In genomic region chr3:170493712-170494182, GRCh38 we compare ENCODE assay signal across 15 cellular contexts.
A peak's percentile ranks its signal among the peaks of the same experiment; 100 is the strongest.
DNase-seq lines count a peak whose midpoint lies in the region; ATAC-seq, FAIRE-seq and TF ChIP-seq lines count a peak whose summit lies in the region.
"Had no signal": no experiment of that assay in that cellular context is flagged by ENCODE, and none has a peak within 500 bp of the region (broad histone marks: within the 10 kb centered on the region; RNA-seq: fewer than 3 reads in every experiment).

No MANE protein-coding gene starts in this region.

- CTCF ChIA-PET in activated CD8-positive, alpha-beta memory T cell treated with anti-CD3 and anti-CD28 coated beads, Interleukin-2, amount 10 ng/mL, durations not matched to agents 7 days and 5 days (lab: Charles Lee) = no interaction called here

- H3K14ac ChIP-seq in H9 (ENCODE audit: insufficient read depth, low read length) = no peak overlapping the region

- no peak overlapping the region for H2BK12ac ChIP-seq in H9 (ENCODE audit: insufficient read length, low read depth, low read length)

- H4K20me1 ChIP-seq in H9 (ENCODE audit: control insufficient read depth, insufficient read depth, insufficient read length) = no peaks in the 10 kb centered on the region

- H3K4me1 ChIP-seq in H9 (ENCODE audit: insufficient read depth, low read length) = no peaks in the 10 kb centered on the region; the same call in 1 of the 2 replicates
- H3K4me1 ChIP-seq: prostate gland had no signal

- no peak overlapping the region for H4K91ac ChIP-seq in H9 (ENCODE audit: insufficient read length, low read depth, low read length)

- no peak overlapping the region for H2AK5ac ChIP-seq in H9 (ENCODE audit: insufficient read length, low read length)

- H3K56ac ChIP-seq in H9 (ENCODE audit: insufficient read length, low read depth, low read length) = no peak overlapping the region

- no peak overlapping the region for H2BK5ac ChIP-seq in H9 (ENCODE audit: insufficient read length, low read length)

- ATAC-seq in left lobe of liver (peak; percentile 86), HG03097 (IDR thresholded peaks at IDR 0.05; ENCODE audit: low FRiP score, unreplicated experiment) (no peak)
- no peak for ATAC-seq in activated CD8-positive, alpha-beta memory T cell treated with anti-CD3 and anti-CD28 coated beads, Interleukin-2, amount 10 ng/mL, durations not matched to agents 7 days and 5 days
- ATAC-seq: stimulated activated naive CD8-positive, alpha-beta T cell treated with anti-CD3 and anti-CD28 coated beads, Interleukin-15, Interleukin-2, amounts not matched to agents 100 U/mL and 50 U/mL, for 24 hours had no signal

- H3K4me3 ChIP-seq in cardiac fibroblast (replicated peaks in 1 of 2; ENCODE audit: low read depth in 2 of 2, low read length in 2 of 2) = no peak overlapping the region
- H3K4me3 ChIP-seq: prostate gland had no signal

- H3K9me3 Mint-ChIP-seq in activated CD8-positive, alpha-beta memory T cell treated with anti-CD3 and anti-CD28 coated beads, Interleukin-2, amount 10 ng/mL, durations not matched to agents 7 days and 5 days (ENCODE audit: low read depth) = no peaks in the 10 kb centered on the region
- no peaks in the 10 kb centered on the region for H3K9me3 Mint-ChIP-seq in H9
- H3K9me3 Mint-ChIP-seq: activated CD4-positive, alpha-beta memory T cell treated with anti-CD3 and anti-CD28 coated beads, Interleukin-2, amount 10 ng/mL, durations not matched to agents 7 days and 5 days; CD4-positive, CD25-positive, alpha-beta regulatory T cell; IgD-negative memory B cell had no signal

- no peaks in the 10 kb centered on the region for H3K36me3 Mint-ChIP-seq in activated CD8-positive, alpha-beta memory T cell treated with anti-CD3 and anti-CD28 coated beads, Interleukin-2, amount 10 ng/mL, durations not matched to agents 7 days and 5 days
- no peaks in the 10 kb centered on the region for H3K36me3 Mint-ChIP-seq in H9 (ENCODE audit: insufficient read depth in 1 of 3, low read depth in 3 of 3)
- H3K36me3 Mint-ChIP-seq: CD4-positive, CD25-positive, alpha-beta regulatory T cell; IgD-negative memory B cell had no signal

- H2BK120ac ChIP-seq in H9 (ENCODE audit: low read depth, low read length, poor library complexity, severe bottlenecking) = no peak overlapping the region

- H3T11ph ChIP-seq in H9 (ENCODE audit: low read length) = no peak overlapping the region

- H3K23me2 ChIP-seq in H9 (ENCODE audit: insufficient read length, low read depth, low read length, poor library complexity, severe bottlenecking) = no peaks in the 10 kb centered on the region

- no peaks in the 10 kb centered on the region for H3K79me1 ChIP-seq in H9 (ENCODE audit: insufficient read depth, low read depth, low read length, poor library complexity, severe bottlenecking)

- WGBS in H9 (ENCODE audit: extremely low coverage, insufficient read length, low lambda C conversion rate) = no CpG with 5 or more reads among the region's 2 CpGs

- no peaks in the 10 kb centered on the region for H3K27me3 ChIP-seq in H9 (ENCODE audit: insufficient read depth, low read length)

- H4K5ac ChIP-seq in H9 (ENCODE audit: insufficient read length, low read depth, low read length) = no peak overlapping the region

- no peak overlapping the region for H3K23ac ChIP-seq in H9 (ENCODE audit: insufficient read length, low read depth, low read length)

- no peak overlapping the region for H2BK20ac ChIP-seq in H9 (ENCODE audit: low read depth, low read length, poor library complexity, severe bottlenecking)

- H3K27ac ChIP-seq in temporal lobe (ENCODE audit: low read depth, low read length) (peak overlapping the region; percentile 34), H9 (ENCODE audit: insufficient read length, low read depth, low read length) (no peak overlapping the region)

- no peak for TF ChIP-seq CTCF in cardiac fibroblast (IDR thresholded peaks at IDR 0.05; ENCODE audit: low read depth, low read length)
- no peak for TF ChIP-seq CTCF in H9 (conservative IDR thresholded peaks at IDR 0.05)

- H3K4ac ChIP-seq in H9 (ENCODE audit: low read depth, low read length) = no peak overlapping the region

- H3K9me3 ChIP-seq in H9 (ENCODE audit: control insufficient read depth, low read depth, low read length) = no peaks in the 10 kb centered on the region
- H3K9me3 ChIP-seq: prostate gland had no signal

- H4K8ac ChIP-seq in H9 (replicated peaks; ENCODE audit: insufficient read length, low read depth, low read length) = no peak overlapping the region

- H3K18ac ChIP-seq in H9 (ENCODE audit: insufficient read length, low read depth, low read length) = no peak overlapping the region

- H3K27ac Mint-ChIP-seq in activated CD8-positive, alpha-beta memory T cell treated with anti-CD3 and anti-CD28 coated beads, Interleukin-2, amount 10 ng/mL, durations not matched to agents 7 days and 5 days = no peak overlapping the region
- no peak overlapping the region for H3K27ac Mint-ChIP-seq in H9
- H3K27ac Mint-ChIP-seq: activated CD4-positive, alpha-beta memory T cell treated with anti-CD3 and anti-CD28 coated beads, Interleukin-2, amount 10 ng/mL, durations not matched to agents 7 days and 5 days; CD4-positive, CD25-positive, alpha-beta regulatory T cell; IgD-negative memory B cell had no signal

- no peak overlapping the region for H3K9ac ChIP-seq in H9 (ENCODE audit: extremely low read depth, insufficient read length, low read length)

- H3K79me2 ChIP-seq in H9 (ENCODE audit: insufficient read depth, low read length) = no peaks in the 10 kb centered on the region

- H3K4me2 ChIP-seq in H9 (ENCODE audit: insufficient read depth, insufficient read length, low read length) = no peak overlapping the region

- peak; percentile 86 for FAIRE-seq in H54 (lab: Jason Lieb, UNC)

- H3K27me3 Mint-ChIP-seq in activated CD8-positive, alpha-beta memory T cell treated with anti-CD3 and anti-CD28 coated beads, Interleukin-2, amount 10 ng/mL, durations not matched to agents 7 days and 5 days = peaks cover 4% of the 10 kb centered on the region
- no peaks in the 10 kb centered on the region for H3K27me3 Mint-ChIP-seq in H9 (ENCODE audit: low read depth)
- H3K27me3 Mint-ChIP-seq: activated CD4-positive, alpha-beta memory T cell treated with anti-CD3 and anti-CD28 coated beads, Interleukin-2, amount 10 ng/mL, durations not matched to agents 7 days and 5 days; CD4-positive, CD25-positive, alpha-beta regulatory T cell had no signal

- no peaks in the 10 kb centered on the region for H3K4me1 Mint-ChIP-seq in activated CD8-positive, alpha-beta memory T cell treated with anti-CD3 and anti-CD28 coated beads, Interleukin-2, amount 10 ng/mL, durations not matched to agents 7 days and 5 days
- H3K4me1 Mint-ChIP-seq in H9 = peaks cover 3 to 7% of the 10 kb centered on the region in 2 experiments; a peak in 3 of 4 replicates
- H3K4me1 Mint-ChIP-seq: activated CD4-positive, alpha-beta memory T cell treated with anti-CD3 and anti-CD28 coated beads, Interleukin-2, amount 10 ng/mL, durations not matched to agents 7 days and 5 days; CD4-positive, CD25-positive, alpha-beta regulatory T cell had no signal

- H2AFZ ChIP-seq in H9 (ENCODE audit: low read length) = no peak overlapping the region

- H2BK15ac ChIP-seq in H9 (ENCODE audit: low read depth, low read length) = no peak overlapping the region

- TF ChIP-seq POLR2A in H54 (IDR thresholded peaks at IDR 0.05; ENCODE audit: low read depth, low read length) = no peak

- no peak overlapping the region for H3K4me3 Mint-ChIP-seq in activated CD8-positive, alpha-beta memory T cell treated with anti-CD3 and anti-CD28 coated beads, Interleukin-2, amount 10 ng/mL, durations not matched to agents 7 days and 5 days
- no peak overlapping the region for H3K4me3 Mint-ChIP-seq in H9
- H3K4me3 Mint-ChIP-seq: activated CD4-positive, alpha-beta memory T cell treated with anti-CD3 and anti-CD28 coated beads, Interleukin-2, amount 10 ng/mL, durations not matched to agents 7 days and 5 days; CD4-positive, CD25-positive, alpha-beta regulatory T cell; IgD-negative memory B cell had no signal

- no peak for DNase-seq in H54 (ENCODE audit: insufficient read length, low spot score)
- DNase-seq in cardiac fibroblast (ENCODE audit: low read depth in 2 of 2) = peak; percentile 56 to 70
- DNase-seq in left lobe of liver (ENCODE audit: low spot score) = peak; percentile 57
- no peak for DNase-seq in activated CD8-positive, alpha-beta memory T cell treated with anti-CD3 and anti-CD28 coated beads, Interleukin-2, amount 10 ng/mL, durations not matched to agents 7 days and 5 days
- DNase-seq in H9 = no peak
- DNase-seq: activated CD4-positive, alpha-beta memory T cell treated with anti-CD3 and anti-CD28 coated beads, Interleukin-2, amount 10 ng/mL, durations not matched to agents 7 days and 5 days; activated gamma-delta T cell treated with Interleukin-2 at 50 U/mL for 16 hours; CD4-positive, CD25-positive, alpha-beta regulatory T cell; NCI-H1436 treated with DMSO at 0.1 percent for 48 hours; NCI-H524 treated with DMSO at 0.1 percent for 48 hours; stimulated activated naive CD8-positive, alpha-beta T cell treated with anti-CD3 and anti-CD28 coated beads, Interleukin-15, Interleukin-2, amounts not matched to agents 100 U/mL and 50 U/mL, for 24 hours had no signal

Comparison
In these comparisons a context has a peak if more than half of its experiments do, and no peak if none do; other contexts are left out.
1. DNase-seq: peak in cardiac fibroblast (2 of 2) and left lobe of liver (single experiment); none in H54 (single experiment), activated CD8-positive, alpha-beta memory T cell treated with anti-CD3 and anti-CD28 coated beads, Interleukin-2, amount 10 ng/mL, durations not matched to agents 7 days and 5 days (single experiment) and H9 (single experiment).